ENCODE assay signal across 14 cellular contexts in genomic region chr2:173288561-173288960, GRCh38.
DNase-seq lines count a peak whose midpoint lies in the region; ATAC-seq and TF ChIP-seq lines count a peak whose summit lies in the region.
"Had no signal": no experiment of that assay in that cellular context is flagged by ENCODE, and none has a peak within 500 bp of the region (broad histone marks: within the 10 kb centered on the region; RNA-seq: fewer than 3 reads in every experiment).

No MANE protein-coding gene starts in this region.

- H3K4me1 ChIP-seq in prostate gland (replicated peaks), result no peaks in the 10 kb centered on the region

- WGBS in prostate gland, result 84% methylated on average over 3 of the region's 3 CpGs

- peak overlapping the region; percentile 69 to 77 for H3K27ac ChIP-seq in prostate gland

- no peak for TF ChIP-seq CTCF in prostate gland (IDR thresholded peaks at IDR 0.05)

- no peak for TF ChIP-seq POLR2A in prostate gland (IDR thresholded peaks at IDR 0.05)

- DNase-seq in activated CD4-positive, alpha-beta T cell treated with anti-CD3 and anti-CD28 coated beads for 48 hours, result peak; percentile 36
- DNase-seq in activated CD4-positive, alpha-beta T cell treated with anti-CD3 and anti-CD28 coated beads for 1 hour, result no peak
- DNase-seq in HS-27A (ENCODE audit: low read depth) (peak; percentile 53), astrocyte of the hippocampus (ENCODE audit: low read depth, low spot score) (peak; percentile 32), prostate gland (ENCODE audit: low spot score) (no peak), D341Med (ENCODE audit: low spot score) (no peak)
- DNase-seq: DND-41; effector memory CD4-positive, alpha-beta T cell; hippocampal formation; NCI-H510A treated with DMSO at 0.1 percent for 48 hours; posterior cingulate gyrus; Right ventricle myocardium superior had no signal

- no peaks in the 10 kb centered on the region for H3K36me3 ChIP-seq in prostate gland

- no peak overlapping the region for H3K4me3 ChIP-seq in prostate gland

- no peaks in the 10 kb centered on the region for H3K27me3 ChIP-seq in prostate gland (replicated peaks; ENCODE audit: insufficient read depth)

- no peak for ATAC-seq in GM21723 (IDR thresholded peaks at IDR 0.05; ENCODE audit: unreplicated experiment)
- ATAC-seq in GM21515 (IDR thresholded peaks at IDR 0.05; ENCODE audit: unreplicated experiment), result no peak

- intact Hi-C loops in prostate gland (cut with DNase I), result loop anchor here (5.0 to 10.0 kb wide), 4 partner anchors 66 to 261 kb away; partner anchors contain the start of genes CDCA7 and MAP3K20

- no peaks in the 10 kb centered on the region for H3K9me3 ChIP-seq in prostate gland

Comparison
In these comparisons a context has a peak if more than half of its experiments do, and no peak if none do; other contexts are left out.
1. DNase-seq: peak in activated CD4-positive, alpha-beta T cell treated with anti-CD3 and anti-CD28 coated beads for 48 hours (single experiment), HS-27A (single experiment) and astrocyte of the hippocampus (single experiment); none in activated CD4-positive, alpha-beta T cell treated with anti-CD3 and anti-CD28 coated beads for 1 hour (single experiment), prostate gland (single experiment) and D341Med (single experiment).